Comparison of ENCODE assay signal across 8 cellular contexts in genomic region chr11:96012086-96012824, GRCh38.
DNase-seq lines count a peak whose midpoint lies in the region; ATAC-seq, FAIRE-seq and TF ChIP-seq lines count a peak whose summit lies in the region.

No MANE protein-coding gene starts in this region.

- no peaks in the 10 kb centered on the region; the same call in 2 of the 3 replicates for H3K9me3 ChIP-seq in GM12878 (replicated peaks; ENCODE audit: control insufficient read depth, insufficient read depth, low read length)

- peak overlapping the region; percentile 60 for H3K4me2 ChIP-seq in GM12878 (ENCODE audit: control insufficient read depth, insufficient read depth)

- no peaks in the 10 kb centered on the region; a peak in 1 of 4 replicates for H3K36me3 ChIP-seq in GM12878 (ENCODE audit: control insufficient read depth in 2 of 2, insufficient read depth in 2 of 2, low read length in 1 of 2)

- TF ChIP-seq CTCF in GM20000 (IDR thresholded peaks at IDR 0.05; ENCODE audit: extremely low read depth, missing control alignments) (peak; percentile 18), GM12878 (IDR thresholded peaks at IDR 0.05 in 2 of 3, conservative IDR thresholded peaks at IDR 0.05 in 1 of 3; ENCODE audit: control insufficient read depth in 2 of 3, extremely low read depth in 1 of 3, insufficient read depth in 1 of 3, low read depth in 3 of 3, low read length in 3 of 3) (peak; percentile 78 to 91 (median 87))

- H3K4me3 ChIP-seq in GM12878: no peak overlapping the region

- peak overlapping the region; percentile 91 for H3K27ac Mint-ChIP-seq in T-cell

- no peaks in the 10 kb centered on the region; the same call in 1 of the 2 replicates for H4K20me1 ChIP-seq in GM12878 (ENCODE audit: control insufficient read depth, insufficient read depth)

- no peaks in the 10 kb centered on the region for H3K27me3 ChIP-seq in GM12878 (replicated peaks in 1 of 2; ENCODE audit: control insufficient read depth in 2 of 2, insufficient read depth in 2 of 2, low read length in 1 of 2)

- FAIRE-seq in GM12878 (lab: Jason Lieb, UNC): peak; percentile 73

- H2AFZ ChIP-seq in GM12878 (ENCODE audit: control insufficient read depth, low read depth, low read length): peak overlapping the region; percentile 66

- peak overlapping the region; percentile 59 for H3K27ac ChIP-seq in GM12878 (ENCODE audit: control insufficient read depth, insufficient read depth)

- no peak for TF ChIP-seq POLR2A in GM12878 (IDR thresholded peaks at IDR 0.05; ENCODE audit: low read depth, low read length)

- H3K79me2 ChIP-seq in GM12878 (ENCODE audit: control insufficient read depth, insufficient read depth, low read length): peaks cover 3% of the 10 kb centered on the region

- DNase-seq in DMS153 treated with DMSO at 0.1 percent for 48 hours (lab: John Stamatoyannopoulos, UW; ENCODE audit: unreplicated experiment) (peak; percentile 94), GM20000 (ENCODE audit: low spot score) (peak; percentile 56), T-cell (peak in 33 of 34 experiments; percentile 3 to 68 (median 48)), GM12878 (ENCODE audit: low read depth, low spot score) (peak; percentile 96), iPS-NIHi11 (ENCODE audit: low spot score) (peak; percentile 45), OCI-M2 (lab: John Stamatoyannopoulos, UW; ENCODE audit: unreplicated experiment) (no peak)
- peak; percentile 46 for DNase-seq in stimulated activated CD4-positive, alpha-beta T cell treated with anti-CD3 and anti-CD28 coated beads, Interleukin-15, amount 100 ng/mL, for 24 hours

- peak; percentile 84 for TF ChIP-seq RAD21 in GM12878 (IDR thresholded peaks at IDR 0.05; ENCODE audit: insufficient read depth, low read depth, low read length)

- peak; percentile 76 to 86; a peak in 2 of 4 replicates for TF ChIP-seq EP300 in GM12878 (IDR thresholded peaks at IDR 0.05; ENCODE audit: borderline replicate concordance in 1 of 2, control insufficient read depth in 1 of 2, low read depth in 2 of 2, low read length in 2 of 2)

- H3K27me3 Mint-ChIP-seq in T-cell: no peaks in the 10 kb centered on the region

- peak overlapping the region; percentile 47 to 68 (median 60) for H3K4me3 Mint-ChIP-seq in T-cell

- intact Hi-C loops in GM12878 (cut with micrococcal nuclease; ENCODE audit: unreplicated experiment): loop anchor here (1.0 to 5.0 kb wide), 7 partner anchors 40 to 380 kb away; no protein-coding TSS in a partner anchor

- RAD21 ChIA-PET in GM12878 (lab: Charles Lee; ENCODE audit: unreplicated experiment): interaction anchor here (0.7 to 7.0 kb wide), 16 partner anchors 18 to 413 kb away, joined by 3 to 94 read pairs (median 4); partner anchors contain the start of genes CCDC82, FAM76B, JRKL and MAML2

- peaks cover 32% of the 10 kb centered on the region for H3K4me1 ChIP-seq in GM12878 (ENCODE audit: control insufficient read depth, insufficient read depth, low read length)

- POLR2A ChIA-PET in T-cell (lab: Charles Lee): interaction anchor here (0.6 to 1.0 kb wide), 4 partner anchors 152 to 331 kb away, joined by 3 to 5 read pairs (median 3); partner anchors contain the start of gene MAML2 (in 1 of the 2)
- POLR2A ChIA-PET in GM12878 (lab: Charles Lee): interaction anchor here (0.9 to 4.1 kb wide), 3 partner anchors 12 to 330 kb away, joined by 3 to 18 read pairs (median 5); partner anchors contain the start of gene MAML2

- H3K9ac ChIP-seq in GM12878 (ENCODE audit: control insufficient read depth, insufficient read depth, low read length): no peak overlapping the region

- SMC1A ChIA-PET in GM12878 (lab: Charles Lee; ENCODE audit: uncharacterized antibody, unreplicated experiment): interaction anchor here (0.7 to 7.0 kb wide), 26 partner anchors 23 to 414 kb away, joined by 3 to 147 read pairs (median 4); partner anchors contain the start of genes CCDC82, JRKL and MAML2

- H3K9me3 Mint-ChIP-seq in T-cell: no peaks in the 10 kb centered on the region

- 22% methylated on average over 8 of the region's 8 CpGs for WGBS in GM12878 (ENCODE audit: insufficient coverage, insufficient replicate concordance, low lambda C conversion rate, missing lambda C conversion rate)

- no TSS peak for BruUV-seq in GM12878 (replicated peaks; lab: Mats Ljungman, UMichigan)

- H3K4me1 Mint-ChIP-seq in T-cell: peaks cover 0 to 69% (median 66%) of the 10 kb centered on the region in 3 donors

- in situ Hi-C loops in GM12878 (cut with MboI): loop anchor here (5.0 kb wide), 1 partner anchor 380 kb away; the partner anchor contains the start of gene JRKL

- ATAC-seq in HG03575 (IDR thresholded peaks at IDR 0.05; ENCODE audit: extremely low read depth, insufficient number of reproducible peaks, low FRiP score, unreplicated experiment): peak; percentile 84
- ATAC-seq in T-cell (replicated peaks in 1 of 4): peak; percentile 71 to 83 (median 78)
- ATAC-seq in GM12878: peak; percentile 93

- no peaks in the 10 kb centered on the region for H3K36me3 Mint-ChIP-seq in T-cell

- CTCF ChIA-PET in T-cell (lab: Charles Lee) (interaction anchor here (0.5 to 2.2 kb wide), 3 partner anchors 57 to 331 kb away, joined by 4 to 12 read pairs (median 6); partner anchors contain the start of gene MAML2 (in 1 of the 2)), GM12878 (lab: Yijun Ruan, JAX) (interaction anchor here (0.6 to 6.3 kb wide), 23 partner anchors 10 to 413 kb away, joined by 3 to 134 read pairs (median 4); partner anchors contain the start of genes CCDC82, CEP57, FAM76B and JRKL)

TF ChIP-seq in GM12878, 131 proteins besides CTCF, POLR2A, EP300 and RAD21 (continues in another document):
- no peak for TF ChIP-seq ELK1 (IDR thresholded peaks at IDR 0.05; ENCODE audit: low read depth, low read length)
- TF ChIP-seq TCF3 (IDR thresholded peaks at IDR 0.05; ENCODE audit: borderline replicate concordance, insufficient read depth, low read depth, low read length): no peak
- TF ChIP-seq RAD51 (IDR thresholded peaks at IDR 0.05): peak; percentile 91
- no peak for TF ChIP-seq ZBTB4 (CRISPR knock-in tag; IDR thresholded peaks at IDR 0.05)
- TF ChIP-seq ZNF207 (IDR thresholded peaks at IDR 0.05; ENCODE audit: borderline replicate concordance): peak; percentile 87; the same call in 1 of the 2 replicates
- TF ChIP-seq CEBPZ (IDR thresholded peaks at IDR 0.05; ENCODE audit: low read depth, low read length): no peak
- no peak for TF ChIP-seq FOXK2 (IDR thresholded peaks at IDR 0.05)
- TF ChIP-seq BCL11A (IDR thresholded peaks at IDR 0.05; ENCODE audit: low read depth, low read length): peak; percentile 92
- TF ChIP-seq TCF12 (IDR thresholded peaks at IDR 0.05; ENCODE audit: low read depth, low read length): no peak
- TF ChIP-seq IKZF1 (conservative IDR thresholded peaks at IDR 0.05): peak; percentile 94
